Comparison of ENCODE assay signal across 22 cellular contexts in the genomic region with DNA sequence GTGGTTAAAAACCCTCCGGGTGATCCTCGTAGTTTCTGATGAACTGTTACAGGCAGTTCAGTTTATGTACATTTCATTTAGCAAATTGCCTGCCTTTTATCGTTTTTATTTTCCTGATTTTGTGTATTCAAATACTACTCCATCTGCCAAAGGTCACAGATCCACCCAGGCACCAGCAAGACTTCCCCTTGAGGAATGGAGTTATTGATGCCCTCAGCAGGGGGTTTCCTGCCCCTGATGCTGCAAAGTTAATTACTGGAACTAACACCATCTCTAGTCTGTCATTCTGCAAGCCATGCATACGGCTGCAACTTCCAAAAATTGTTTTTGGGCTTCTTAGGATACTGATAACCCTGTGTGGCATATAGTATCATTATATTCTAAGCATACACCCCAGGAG.
A peak's percentile ranks its signal among the peaks of the same experiment; 100 is the strongest.
DNase-seq lines count a peak whose midpoint lies in the region; ATAC-seq lines count a peak whose summit lies in the region.
"Had no signal": no experiment of that assay in that cellular context is flagged by ENCODE, and none has a peak within 500 bp of the region (broad histone marks: within the 10 kb centered on the region; RNA-seq: fewer than 3 reads in every experiment).

No MANE protein-coding gene starts in this region.

- H3K36me3 ChIP-seq in ACC112 (ENCODE audit: insufficient read depth, low read length) = no peaks in the 10 kb centered on the region
- H3K36me3 ChIP-seq: BLaER1 treated with 17β-estradiol and CSF1 and Interleukin-3, amounts not matched to agents 10 nM and 100 nM; cardiac muscle cell; left lung; uterus had no signal

- no peak overlapping the region for H3K4me3 Mint-ChIP-seq in stimulated activated effector memory CD8-positive, alpha-beta T cell treated with anti-CD3 and anti-CD28 coated beads, Interleukin-12 subunit alpha, Interleukin-12 subunit beta, amount 100 ng/mL, for 72 hours
- H3K4me3 Mint-ChIP-seq: activated naive CD4-positive, alpha-beta T cell treated with anti-CD3 and anti-CD28 coated beads for 36 hours; activated T-cell treated with anti-CD3 and anti-CD28 coated beads, Interleukin-2, amount 50 U/mL, for 24 hours; immature natural killer cell had no signal

- H2AFZ ChIP-seq in ACC112 (ENCODE audit: low read length, unreplicated experiment) = peak overlapping the region; percentile 43

- no peaks in the 10 kb centered on the region for H3K4me1 Mint-ChIP-seq in stimulated activated effector memory CD8-positive, alpha-beta T cell treated with anti-CD3 and anti-CD28 coated beads, Interleukin-12 subunit alpha, Interleukin-12 subunit beta, amount 100 ng/mL, for 72 hours
- H3K4me1 Mint-ChIP-seq: immature natural killer cell had no signal

- ATAC-seq in GM19467 (IDR thresholded peaks at IDR 0.05; ENCODE audit: unreplicated experiment) (no peak), GM18909 (IDR thresholded peaks at IDR 0.05; ENCODE audit: poor library complexity, unreplicated experiment) (no peak)
- no peak for ATAC-seq in stimulated activated effector memory CD8-positive, alpha-beta T cell treated with anti-CD3 and anti-CD28 coated beads, Interleukin-12 subunit alpha, Interleukin-12 subunit beta, amount 100 ng/mL, for 72 hours
- ATAC-seq: left lung had no signal

- no peaks in the 10 kb centered on the region for H3K79me2 ChIP-seq in ACC112 (ENCODE audit: control insufficient read depth, insufficient read depth, low read length, unreplicated experiment)

- H3K4me3 ChIP-seq in ACC112 (ENCODE audit: low read depth, low read length) = no peak overlapping the region
- H3K4me3 ChIP-seq: BLaER1 treated with 17β-estradiol and CSF1 and Interleukin-3, amounts not matched to agents 10 nM and 100 nM; cardiac muscle cell; left lung; uterus had no signal

- DNase-seq in NCI-H1417 treated with DMSO at 0.1 percent for 48 hours (lab: John Stamatoyannopoulos, UW) (peak; percentile 21), NCI-H446 (lab: John Stamatoyannopoulos, UW) (peak; percentile 11 to 25), iPS DF 19.7 (ENCODE audit: low read depth, low spot score) (peak; percentile 12), SW480 (ENCODE audit: low spot score) (no peak)
- DNase-seq in stimulated activated effector memory CD8-positive, alpha-beta T cell treated with anti-CD3 and anti-CD28 coated beads, Interleukin-12 subunit alpha, Interleukin-12 subunit beta, amount 100 ng/mL, for 72 hours (ENCODE audit: low spot score in 2 of 2) = no peak
- DNase-seq: ACHN; activated CD8-positive, alpha-beta memory T cell treated with anti-CD3 and anti-CD28 coated beads for 24 hours; activated naive CD4-positive, alpha-beta T cell treated with anti-CD3 and anti-CD28 coated beads for 36 hours; activated T-cell treated with anti-CD3 and anti-CD28 coated beads, Interleukin-2, amount 50 U/mL, for 24 hours; GF-D8; immature natural killer cell; Kasumi-1; left lung; SHP77 treated with DMSO at 0.1 percent for 48 hours; T-helper 1 cell; uterus had no signal

- no peaks in the 10 kb centered on the region for H3K27me3 ChIP-seq in ACC112 (ENCODE audit: insufficient read depth, low read length)
- H3K27me3 ChIP-seq: BLaER1 treated with 17β-estradiol and CSF1 and Interleukin-3, amounts not matched to agents 10 nM and 100 nM; cardiac muscle cell; left lung; uterus had no signal

- no peak overlapping the region for H3K27ac Mint-ChIP-seq in stimulated activated effector memory CD8-positive, alpha-beta T cell treated with anti-CD3 and anti-CD28 coated beads, Interleukin-12 subunit alpha, Interleukin-12 subunit beta, amount 100 ng/mL, for 72 hours
- H3K27ac Mint-ChIP-seq: activated naive CD4-positive, alpha-beta T cell treated with anti-CD3 and anti-CD28 coated beads for 36 hours; activated T-cell treated with anti-CD3 and anti-CD28 coated beads, Interleukin-2, amount 50 U/mL, for 24 hours; immature natural killer cell; progenitor cell of endocrine pancreas had no signal

- no peaks in the 10 kb centered on the region for H3K36me3 Mint-ChIP-seq in stimulated activated effector memory CD8-positive, alpha-beta T cell treated with anti-CD3 and anti-CD28 coated beads, Interleukin-12 subunit alpha, Interleukin-12 subunit beta, amount 100 ng/mL, for 72 hours
- H3K36me3 Mint-ChIP-seq: immature natural killer cell had no signal

- no peaks in the 10 kb centered on the region for H3K9me3 Mint-ChIP-seq in stimulated activated effector memory CD8-positive, alpha-beta T cell treated with anti-CD3 and anti-CD28 coated beads, Interleukin-12 subunit alpha, Interleukin-12 subunit beta, amount 100 ng/mL, for 72 hours
- H3K9me3 Mint-ChIP-seq: activated naive CD4-positive, alpha-beta T cell treated with anti-CD3 and anti-CD28 coated beads for 36 hours had no signal

- H3K27ac ChIP-seq in ACC112 (ENCODE audit: low read depth, low read length) = no peak overlapping the region
- H3K27ac ChIP-seq: BLaER1 treated with 17β-estradiol and CSF1 and Interleukin-3, amounts not matched to agents 10 nM and 100 nM; cardiac muscle cell; left lung; uterus had no signal

- no peaks in the 10 kb centered on the region for H3K4me1 ChIP-seq in ACC112 (ENCODE audit: control insufficient read depth, insufficient read depth, low read length, unreplicated experiment)
- H3K4me1 ChIP-seq: BLaER1 treated with 17β-estradiol and CSF1 and Interleukin-3, amounts not matched to agents 10 nM and 100 nM; left lung; uterus had no signal

Comparison
In these comparisons a context has a peak if more than half of its experiments do, and no peak if none do; other contexts are left out.
1. DNase-seq: peak in NCI-H1417 treated with DMSO at 0.1 percent for 48 hours (single experiment), NCI-H446 (2 of 2) and iPS DF 19.7 (single experiment); none in SW480 (single experiment) and stimulated activated effector memory CD8-positive, alpha-beta T cell treated with anti-CD3 and anti-CD28 coated beads, Interleukin-12 subunit alpha, Interleukin-12 subunit beta, amount 100 ng/mL, for 72 hours (0 of 2).